1 cellular context compared by ENCODE assay signal in the genomic region with DNA sequence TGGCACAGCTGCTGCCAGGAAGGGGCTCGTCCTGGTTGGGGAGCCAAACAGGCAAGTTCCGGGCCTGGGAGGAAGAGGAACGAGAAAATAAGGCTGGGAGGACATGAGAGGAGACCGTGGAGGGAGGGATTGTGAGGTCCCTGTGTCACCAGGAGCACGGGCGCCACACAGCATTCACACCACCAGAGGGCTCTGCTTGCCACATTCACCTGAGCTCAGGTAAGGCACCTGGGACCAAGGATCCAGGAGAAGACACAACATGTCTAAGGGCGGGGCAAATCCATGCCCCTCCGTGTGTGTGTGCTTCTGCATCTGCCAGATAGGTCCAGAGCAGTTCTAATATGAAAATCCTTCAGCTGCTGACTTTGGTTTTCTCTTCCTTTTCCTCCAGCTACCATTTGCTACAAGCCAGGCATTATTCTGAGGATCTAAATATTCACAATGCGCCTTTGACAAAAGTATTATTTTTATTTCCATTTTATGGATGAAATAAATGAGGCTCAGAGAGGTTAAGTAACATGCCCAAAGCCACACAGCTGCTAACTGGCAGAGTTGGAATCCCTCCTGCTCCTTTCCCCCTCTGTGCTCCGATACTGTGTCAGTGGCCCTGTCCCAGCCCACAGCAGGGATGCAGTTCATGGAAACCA.
TF ChIP-seq lines count a peak whose summit lies in the region.

No MANE protein-coding gene starts in this region.

TF ChIP-seq in HEK293, 187 proteins besides CTCF, POLR2A, EP300 and RAD21 (continued from another document):
- TF ChIP-seq WT1 (tag by site-specific recombination; IDR thresholded peaks at IDR 0.05) (no peak), GLI2 (tag by site-specific recombination; IDR thresholded peaks at IDR 0.05; ENCODE audit: borderline replicate concordance, low read depth) (no peak), ZNF747 (tag by site-specific recombination; IDR thresholded peaks at IDR 0.05) (no peak), ZNF112 (tag by site-specific recombination; IDR thresholded peaks at IDR 0.05) (no peak)
